ENCODE assay signal across 8 cellular contexts in the genomic region with DNA sequence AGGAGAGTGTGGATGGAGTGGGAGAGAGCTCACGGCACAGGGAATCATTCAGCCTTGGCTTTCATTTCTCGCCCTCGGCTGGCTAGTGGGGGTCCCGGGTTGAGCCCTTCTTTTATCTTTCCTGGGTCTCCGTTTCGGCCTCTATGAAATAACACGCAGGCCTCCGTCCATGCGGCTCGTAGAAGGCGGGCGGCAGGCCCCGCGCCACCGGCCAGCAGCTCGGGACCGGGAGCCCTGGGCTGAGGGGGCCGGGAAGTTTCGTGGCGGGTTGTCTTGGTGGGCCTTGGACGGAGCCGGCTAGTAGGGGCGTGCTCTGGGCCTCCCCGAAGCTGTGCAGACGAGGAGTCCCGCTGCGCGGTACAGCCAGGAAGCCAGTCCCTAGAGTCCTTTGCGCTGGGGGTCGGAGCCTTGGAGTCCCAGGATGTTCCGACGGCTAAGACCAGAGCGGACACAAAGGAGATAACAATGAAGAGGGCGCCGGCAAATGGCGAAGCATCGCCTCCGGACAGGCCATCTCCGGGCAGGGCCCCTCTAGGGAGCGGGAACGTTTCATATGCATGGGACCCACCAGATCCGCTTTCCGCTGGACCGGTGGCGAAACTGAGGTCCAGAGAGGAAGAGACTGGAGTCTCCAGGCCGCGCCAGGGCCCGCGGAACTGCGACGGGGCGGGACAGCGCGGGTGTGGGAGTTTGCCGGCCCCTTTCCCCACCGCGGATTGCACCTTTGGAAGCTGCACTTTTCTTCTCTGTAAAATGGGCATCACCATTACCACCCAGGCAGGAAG. TPM values are rescaled to one million over a fixed set of nuclear protein-coding genes. Genes with fewer than 3 reads are reported as not detected.
DNase-seq lines count a peak whose midpoint lies in the region; ATAC-seq and TF ChIP-seq lines count a peak whose summit lies in the region.

No MANE protein-coding gene starts in this region.

- DNase-seq in activated naive CD4-positive, alpha-beta T cell treated with anti-CD3 and anti-CD28 coated beads for 36 hours = no peak
- DNase-seq in activated naive CD4-positive, alpha-beta T cell treated with Interleukin-2 at 50 U/mL for 16 hours = no peak
- DNase-seq in adipocyte (ENCODE audit: low read depth) (no peak), right lobe of liver (no peak), tibial nerve (ENCODE audit: low spot score in 2 of 2) (no peak), NCI-H510A (lab: John Stamatoyannopoulos, UW) (no peak), NCI-H345 treated with DMSO at 0.1 percent for 48 hours (lab: John Stamatoyannopoulos, UW; ENCODE audit: unreplicated experiment) (no peak)

- TF ChIP-seq CTCF in right lobe of liver (IDR thresholded peaks at IDR 0.05) (no peak), tibial nerve (IDR thresholded peaks at IDR 0.05) (no peak)

- peaks cover 4% of the 10 kb centered on the region for H3K36me3 Mint-ChIP-seq in activated naive CD4-positive, alpha-beta T cell treated with anti-CD3 and anti-CD28 coated beads for 36 hours (ENCODE audit: low read depth)

- H3K9ac ChIP-seq in adipocyte (ENCODE audit: low read length) = peak overlapping the region; percentile 73

- H3K4me1 ChIP-seq in adipocyte (ENCODE audit: control insufficient read depth, insufficient read depth, low read length) (peaks cover 36% of the 10 kb centered on the region), right lobe of liver (peaks cover 0 to 50% (median 25%) of the 10 kb centered on the region in 4 donors), tibial nerve (peaks cover 0 to 63% (median 32%) of the 10 kb centered on the region in 4 donors)

- H3K9me3 Mint-ChIP-seq in activated naive CD4-positive, alpha-beta T cell treated with anti-CD3 and anti-CD28 coated beads for 36 hours = no peaks in the 10 kb centered on the region

- no peak overlapping the region for H3K27ac Mint-ChIP-seq in activated naive CD4-positive, alpha-beta T cell treated with anti-CD3 and anti-CD28 coated beads for 36 hours

- peak overlapping the region; percentile 65 for H3K4me3 Mint-ChIP-seq in activated naive CD4-positive, alpha-beta T cell treated with anti-CD3 and anti-CD28 coated beads for 36 hours

- intact Hi-C loops in activated naive CD4-positive, alpha-beta T cell treated with anti-CD3 and anti-CD28 coated beads for 36 hours (cut with micrococcal nuclease) = loop anchor here (1.0 to 5.0 kb wide), 5 partner anchors 73 to 889 kb away; a partner anchor contains a TSS
- intact Hi-C loops in right lobe of liver (cut with DNase I) = loop anchor here in 1 of 2 donors (10.0 kb wide), 2 partner anchors 331 to 371 kb away; no protein-coding TSS in a partner anchor

- no peak for TF ChIP-seq EP300 in tibial nerve (IDR thresholded peaks at IDR 0.05)

- no peak for ATAC-seq in right lobe of liver
- no peak for ATAC-seq in GM18870 (IDR thresholded peaks at IDR 0.05; ENCODE audit: unreplicated experiment)

- 6% methylated on average over 24 of the region's 57 CpGs for WGBS in right lobe of liver (ENCODE audit: insufficient coverage, low coverage, low lambda C conversion rate, missing lambda C conversion rate)
- WGBS in tibial nerve, 2 donors = 1 to 2% methylated on average over 53 to 57 of the region's 57 CpGs

- H3K9me3 ChIP-seq in adipocyte (ENCODE audit: control insufficient read depth, low read length) = no peaks in the 10 kb centered on the region
- no peaks in the 10 kb centered on the region for H3K9me3 ChIP-seq in right lobe of liver
- no peaks in the 10 kb centered on the region for H3K9me3 ChIP-seq in tibial nerve

- H3K4me1 Mint-ChIP-seq in activated naive CD4-positive, alpha-beta T cell treated with anti-CD3 and anti-CD28 coated beads for 36 hours (ENCODE audit: low read depth) = peaks cover 39% of the 10 kb centered on the region

- H3K4me3 ChIP-seq in adipocyte (ENCODE audit: low read length) (peak overlapping the region; percentile 66), right lobe of liver (peak overlapping the region; percentile 22 to 29 (median 28)), tibial nerve (peak overlapping the region; percentile 4 to 41 (median 31))

- TF ChIP-seq POLR2A in right lobe of liver (IDR thresholded peaks at IDR 0.05) (no peak), tibial nerve (IDR thresholded peaks at IDR 0.05) (no peak)

- CTCF ChIA-PET in activated naive CD4-positive, alpha-beta T cell treated with anti-CD3 and anti-CD28 coated beads for 36 hours (lab: Charles Lee) = interaction anchor here (0.6 to 3.7 kb wide), 20 partner anchors 11 to 933 kb away, joined by 3 to 46 read pairs (median 4); a partner anchor contains a TSS

- peaks cover 56% of the 10 kb centered on the region for H3K27me3 ChIP-seq in adipocyte (replicated peaks; ENCODE audit: control insufficient read depth, insufficient read depth, low read length)
- H3K27me3 ChIP-seq in right lobe of liver = peaks cover 1 to 39% of the 10 kb centered on the region in 2 donors
- peaks cover 0 to 57% of the 10 kb centered on the region in 2 donors for H3K27me3 ChIP-seq in tibial nerve

- H3K27ac ChIP-seq in right lobe of liver (no peak overlapping the region), tibial nerve (no peak overlapping the region)

- peaks cover 55% of the 10 kb centered on the region for H3K27me3 Mint-ChIP-seq in activated naive CD4-positive, alpha-beta T cell treated with anti-CD3 and anti-CD28 coated beads for 36 hours (ENCODE audit: low read depth)

- H3K36me3 ChIP-seq in adipocyte (ENCODE audit: control insufficient read depth, insufficient read depth, low read length, severe bottlenecking) (no peaks in the 10 kb centered on the region), right lobe of liver (no peaks in the 10 kb centered on the region), tibial nerve (no peaks in the 10 kb centered on the region)

RNA-seq across cellular contexts. Expression of a gene that starts 4.3 kb away (rescaled TPM):
- not detected for total RNA-seq in activated naive CD4-positive, alpha-beta T cell treated with anti-CD3 and anti-CD28 coated beads for 36 hours
- total RNA-seq in right lobe of liver (not detected), tibial nerve (not detected)

RNA-seq across cellular contexts. Expression of a gene that starts 10.2 kb away (rescaled TPM):
- total RNA-seq in activated naive CD4-positive, alpha-beta T cell treated with anti-CD3 and anti-CD28 coated beads for 36 hours = under 1 TPM; 0.07 to 0.15 TPM
- total RNA-seq in right lobe of liver (under 1 TPM in 5 of 6 experiments, not detected in 1; 0.05 to 0.21 (median 0.09) TPM), tibial nerve (1 to 10 TPM in 1 of 4 donors, under 1 TPM in 3; 0.42 to 1.5 (median 0.82) TPM)
